32 cellular contexts compared by ENCODE assay signal in the genomic region with DNA sequence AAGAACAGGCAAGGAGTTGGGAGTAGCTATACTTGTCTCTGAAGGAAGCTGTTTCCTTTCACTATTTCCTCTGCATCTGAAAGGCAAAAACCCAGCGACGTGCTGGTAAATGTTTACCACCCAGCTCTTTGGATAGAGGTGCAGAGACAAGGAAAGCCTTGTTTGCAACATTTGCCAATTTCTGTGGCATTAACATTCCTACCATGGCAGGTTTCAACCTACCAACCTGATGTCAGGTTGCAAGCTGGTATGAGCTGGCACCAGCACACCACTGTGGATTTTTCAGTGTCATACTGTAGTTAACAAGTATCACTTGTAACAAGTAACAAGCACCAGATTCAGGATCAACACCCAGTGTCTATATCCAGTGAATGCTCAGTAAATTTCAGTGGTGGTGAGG.
"Had no signal": no experiment of that assay in that cellular context is flagged by ENCODE, and none has a peak within 500 bp of the region (broad histone marks: within the 10 kb centered on the region; RNA-seq: fewer than 3 reads in every experiment).

No MANE protein-coding gene starts in this region.

- H3K4me3 Mint-ChIP-seq: activated CD4-positive, alpha-beta memory T cell treated with anti-CD3 and anti-CD28 coated beads, Interleukin-2, amount 10 ng/mL, durations not matched to agents 7 days and 5 days; activated CD4-positive, alpha-beta T cell treated with anti-CD3 and anti-CD28 coated beads, Interleukin-2, amount 10 ng/mL, durations not matched to agents 7 days and 5 days; activated naive CD4-positive, alpha-beta T cell treated with anti-CD3 and anti-CD28 coated beads, Interleukin-2, amount 10 ng/mL, durations not matched to agents 7 days and 5 days; activated naive CD8-positive, alpha-beta T cell treated with anti-CD3 and anti-CD28 coated beads, Interleukin-2, amount 10 ng/mL, durations not matched to agents 7 days and 5 days; activated T-cell treated with anti-CD3 and anti-CD28 coated beads, Interleukin-2, amount 50 U/mL, for 24 hours; activated T-cell treated with anti-CD3 and anti-CD28 coated beads, Interleukin-2, amount 50 U/mL, for 72 hours; effector memory CD8-positive, alpha-beta T cell; T-cell; T-helper 1 cell treated with Interleukin-12 subunit alpha and Interleukin-12 subunit beta and Interleukin-4 antibody, amounts not matched to agents 30 μg/mL and 1 μg/mL, for 36 hours had no signal

- H3K9me3 ChIP-seq: ascending aorta, esophagus muscularis mucosa, gastrocnemius medialis, heart left ventricle had no signal

- H3K27me3 Mint-ChIP-seq: activated naive CD4-positive, alpha-beta T cell treated with anti-CD3 and anti-CD28 coated beads, Interleukin-2, amount 10 ng/mL, durations not matched to agents 7 days and 5 days; activated naive CD8-positive, alpha-beta T cell treated with anti-CD3 and anti-CD28 coated beads, Interleukin-2, amount 10 ng/mL, durations not matched to agents 7 days and 5 days had no signal

- H3K4me1 ChIP-seq: ascending aorta, foreskin keratinocyte, gastrocnemius medialis, heart left ventricle had no signal

- ATAC-seq: activated naive CD4-positive, alpha-beta T cell treated with anti-CD3 and anti-CD28 coated beads, Interleukin-2, amount 50 U/mL, for 72 hours; activated T-cell treated with anti-CD3 and anti-CD28 coated beads, Interleukin-2, amount 50 U/mL, for 72 hours; effector memory CD8-positive, alpha-beta T cell; foreskin keratinocyte; gastrocnemius medialis; heart left ventricle; T-cell had no signal

- H3K36me3 ChIP-seq: ascending aorta, esophagus muscularis mucosa, gastrocnemius medialis, heart left ventricle, WERI-Rb-1 had no signal

- FAIRE-seq: colon had no signal

- H3K4me1 Mint-ChIP-seq: activated CD4-positive, alpha-beta memory T cell treated with anti-CD3 and anti-CD28 coated beads, Interleukin-2, amount 10 ng/mL, durations not matched to agents 7 days and 5 days; activated CD4-positive, alpha-beta T cell treated with anti-CD3 and anti-CD28 coated beads, Interleukin-2, amount 10 ng/mL, durations not matched to agents 7 days and 5 days; activated naive CD4-positive, alpha-beta T cell treated with anti-CD3 and anti-CD28 coated beads, Interleukin-2, amount 10 ng/mL, durations not matched to agents 7 days and 5 days; activated naive CD8-positive, alpha-beta T cell treated with anti-CD3 and anti-CD28 coated beads, Interleukin-2, amount 10 ng/mL, durations not matched to agents 7 days and 5 days; T-cell had no signal

- H3K27ac Mint-ChIP-seq: activated CD4-positive, alpha-beta memory T cell treated with anti-CD3 and anti-CD28 coated beads, Interleukin-2, amount 10 ng/mL, durations not matched to agents 7 days and 5 days; activated CD4-positive, alpha-beta T cell treated with anti-CD3 and anti-CD28 coated beads, Interleukin-2, amount 10 ng/mL, durations not matched to agents 7 days and 5 days; activated naive CD4-positive, alpha-beta T cell treated with anti-CD3 and anti-CD28 coated beads, Interleukin-2, amount 10 ng/mL, durations not matched to agents 7 days and 5 days; activated naive CD4-positive, alpha-beta T cell treated with anti-CD3 and anti-CD28 coated beads, Interleukin-2, amount 50 U/mL, for 72 hours; activated naive CD8-positive, alpha-beta T cell treated with anti-CD3 and anti-CD28 coated beads, Interleukin-2, amount 10 ng/mL, durations not matched to agents 7 days and 5 days; activated T-cell treated with anti-CD3 and anti-CD28 coated beads, Interleukin-2, amount 50 U/mL, for 24 hours; activated T-cell treated with anti-CD3 and anti-CD28 coated beads, Interleukin-2, amount 50 U/mL, for 72 hours; effector memory CD8-positive, alpha-beta T cell; T-cell; T-helper 1 cell treated with Interleukin-12 subunit alpha and Interleukin-12 subunit beta and Interleukin-4 antibody, amounts not matched to agents 30 μg/mL and 1 μg/mL, for 36 hours had no signal

- H3K4me3 ChIP-seq: ascending aorta, esophagus muscularis mucosa, gastrocnemius medialis, heart left ventricle had no signal

- H3K9me3 Mint-ChIP-seq: activated CD4-positive, alpha-beta memory T cell treated with anti-CD3 and anti-CD28 coated beads, Interleukin-2, amount 10 ng/mL, durations not matched to agents 7 days and 5 days; activated CD4-positive, alpha-beta T cell treated with anti-CD3 and anti-CD28 coated beads, Interleukin-2, amount 10 ng/mL, durations not matched to agents 7 days and 5 days; activated naive CD4-positive, alpha-beta T cell treated with anti-CD3 and anti-CD28 coated beads, Interleukin-2, amount 10 ng/mL, durations not matched to agents 7 days and 5 days; activated naive CD4-positive, alpha-beta T cell treated with anti-CD3 and anti-CD28 coated beads, Interleukin-2, amount 50 U/mL, for 72 hours; activated naive CD8-positive, alpha-beta T cell treated with anti-CD3 and anti-CD28 coated beads, Interleukin-2, amount 10 ng/mL, durations not matched to agents 7 days and 5 days; activated T-cell treated with anti-CD3 and anti-CD28 coated beads, Interleukin-2, amount 50 U/mL, for 24 hours; T-helper 1 cell treated with Interleukin-12 subunit alpha and Interleukin-12 subunit beta and Interleukin-4 antibody, amounts not matched to agents 30 μg/mL and 1 μg/mL, for 36 hours had no signal

- H3K36me3 Mint-ChIP-seq: activated naive CD4-positive, alpha-beta T cell treated with anti-CD3 and anti-CD28 coated beads, Interleukin-2, amount 10 ng/mL, durations not matched to agents 7 days and 5 days; activated naive CD4-positive, alpha-beta T cell treated with anti-CD3 and anti-CD28 coated beads, Interleukin-2, amount 50 U/mL, for 72 hours; activated naive CD8-positive, alpha-beta T cell treated with anti-CD3 and anti-CD28 coated beads, Interleukin-2, amount 10 ng/mL, durations not matched to agents 7 days and 5 days; T-cell had no signal

- H3K27me3 ChIP-seq: ascending aorta, esophagus muscularis mucosa, foreskin keratinocyte, gastrocnemius medialis had no signal

- H3K27ac ChIP-seq: ascending aorta, esophagus muscularis mucosa, foreskin keratinocyte, gastrocnemius medialis, heart left ventricle, WERI-Rb-1 had no signal

- DNase-seq: activated CD4-positive, alpha-beta memory T cell treated with anti-CD3 and anti-CD28 coated beads, Interleukin-2, amount 10 ng/mL, durations not matched to agents 7 days and 5 days; activated CD4-positive, alpha-beta T cell treated with anti-CD3 and anti-CD28 coated beads for 4 hours; activated CD4-positive, alpha-beta T cell treated with anti-CD3 and anti-CD28 coated beads, Interleukin-2, amount 10 ng/mL, durations not matched to agents 7 days and 5 days; activated CD4-positive, alpha-beta T cell treated with anti-CD3 and anti-CD28 coated beads, Interleukin-2, amount 50 U/mL, for 4 hours; activated CD4-positive, CD25-positive, alpha-beta regulatory T cell; activated CD4-positive, CD25-positive, alpha-beta regulatory T cell treated with anti-CD3 and anti-CD28 coated beads, Interleukin-2, amount 50 U/mL, for 72 hours; activated CD8-positive, alpha-beta memory T cell treated with anti-CD3 and anti-CD28 coated beads, Interleukin-2, amount 50 U/mL, for 48 hours; activated gamma-delta T cell; activated naive CD4-positive, alpha-beta T cell; activated naive CD4-positive, alpha-beta T cell treated with anti-CD3 and anti-CD28 coated beads, Interleukin-2, amount 10 ng/mL, durations not matched to agents 7 days and 5 days; activated naive CD8-positive, alpha-beta T cell treated with anti-CD3 and anti-CD28 coated beads, Interleukin-2, amount 10 ng/mL, durations not matched to agents 7 days and 5 days; activated T-cell treated with anti-CD3 and anti-CD28 coated beads for 4 hours; activated T-cell treated with anti-CD3 and anti-CD28 coated beads, Interleukin-2, amount 50 U/mL, for 24 hours; activated T-cell treated with anti-CD3 and anti-CD28 coated beads, Interleukin-2, amount 50 U/mL, for 72 hours; caudate nucleus; cortex of kidney; dermis blood vessel endothelial cell; effector CD4-positive, alpha-beta T cell; effector memory CD8-positive, alpha-beta T cell; erythroblast; foreskin keratinocyte; gastrocnemius medialis; glutamatergic neuron; heart left ventricle; T-cell; T1000; WERI-Rb-1 had no signal
